9 cellular contexts compared by ENCODE assay signal in genomic region chr22:22576244-22576988, GRCh38. TPM values are rescaled to one million over a fixed set of nuclear protein-coding genes. Genes with fewer than 3 reads are reported as not detected.
DNase-seq lines count a peak whose midpoint lies in the region; ATAC-seq and TF ChIP-seq lines count a peak whose summit lies in the region.
"Had no signal": no experiment of that assay in that cellular context is flagged by ENCODE, and none has a peak within 500 bp of the region (broad histone marks: within the 10 kb centered on the region; RNA-seq: fewer than 3 reads in every experiment).

No MANE protein-coding gene starts in this region.

- H2AFZ ChIP-seq in parathyroid adenoma: no peak overlapping the region

- no peaks in the 10 kb centered on the region for H3K36me3 Mint-ChIP-seq in activated CD4-positive, alpha-beta memory T cell treated with anti-CD3 and anti-CD28 coated beads for 36 hours
- H3K36me3 Mint-ChIP-seq: activated naive CD4-positive, alpha-beta T cell treated with anti-CD3 and anti-CD28 coated beads, Interleukin-2, amount 50 U/mL, for 24 hours had no signal

- no peaks in the 10 kb centered on the region for H3K4me1 Mint-ChIP-seq in activated CD4-positive, alpha-beta memory T cell treated with anti-CD3 and anti-CD28 coated beads for 36 hours (ENCODE audit: low read depth)
- H3K4me1 Mint-ChIP-seq: activated naive CD4-positive, alpha-beta T cell treated with anti-CD3 and anti-CD28 coated beads, Interleukin-2, amount 50 U/mL, for 24 hours had no signal

- no peaks in the 10 kb centered on the region for H3K4me1 ChIP-seq in parathyroid adenoma

- CTCF ChIA-PET in activated CD4-positive, alpha-beta memory T cell treated with anti-CD3 and anti-CD28 coated beads for 36 hours (lab: Charles Lee): interaction anchor here (0.9 to 6.4 kb wide), 7 partner anchors 9 to 308 kb away, joined by 3 to 74 read pairs (median 3); partner anchors contain the start of gene PRAME

- H3K27me3 Mint-ChIP-seq in activated CD4-positive, alpha-beta memory T cell treated with anti-CD3 and anti-CD28 coated beads for 36 hours: peaks cover 1% of the 10 kb centered on the region

- ATAC-seq in GM21390 (IDR thresholded peaks at IDR 0.05; ENCODE audit: unreplicated experiment): no peak

- H3K36me3 ChIP-seq in parathyroid adenoma (ENCODE audit: control insufficient read depth, insufficient read depth, low read length): no peaks in the 10 kb centered on the region

- H3K9me3 Mint-ChIP-seq in activated CD4-positive, alpha-beta memory T cell treated with anti-CD3 and anti-CD28 coated beads for 36 hours: no peaks in the 10 kb centered on the region
- H3K9me3 Mint-ChIP-seq: activated naive CD4-positive, alpha-beta T cell treated with anti-CD3 and anti-CD28 coated beads, Interleukin-2, amount 50 U/mL, for 24 hours had no signal

- H3K9me3 ChIP-seq in parathyroid adenoma (ENCODE audit: control insufficient read depth, low read length): no peaks in the 10 kb centered on the region

- peak; percentile 10 to 25 for DNase-seq in activated CD4-positive, alpha-beta T cell treated with anti-CD3 and anti-CD28 coated beads for 24 hours (ENCODE audit: low read depth in 2 of 2)
- no peak for DNase-seq in activated CD4-positive, alpha-beta T cell treated with anti-CD3 and anti-CD28 coated beads for 1 hour
- DNase-seq in NCI-H146 (lab: John Stamatoyannopoulos, UW) (peak; percentile 46), fibroblast of mammary gland (ENCODE audit: low read depth) (peak; percentile 44)
- peak; percentile 44 for DNase-seq in activated CD4-positive, alpha-beta memory T cell treated with anti-CD3 and anti-CD28 coated beads for 36 hours
- DNase-seq in NK-92 treated with Interleukin-12 subunit alpha and Interleukin-12 subunit beta, amount 100 ng/mL, for 24 hours (lab: John Stamatoyannopoulos, UW): no peak

- no peaks in the 10 kb centered on the region for H3K27me3 ChIP-seq in parathyroid adenoma (ENCODE audit: control insufficient read depth, insufficient read depth, low read length)

- H3K9ac ChIP-seq in parathyroid adenoma: no peak overlapping the region

- no peak overlapping the region for H3K27ac Mint-ChIP-seq in activated CD4-positive, alpha-beta memory T cell treated with anti-CD3 and anti-CD28 coated beads for 36 hours
- H3K27ac Mint-ChIP-seq: activated naive CD4-positive, alpha-beta T cell treated with anti-CD3 and anti-CD28 coated beads, Interleukin-2, amount 50 U/mL, for 24 hours had no signal

- peak; percentile 85 for TF ChIP-seq CTCF in fibroblast of mammary gland (conservative IDR thresholded peaks at IDR 0.05; ENCODE audit: control insufficient read depth, insufficient read depth, low read depth, low read length)
- peak; percentile 48 for TF ChIP-seq CTCF in parathyroid adenoma (IDR thresholded peaks at IDR 0.05)

- no peak overlapping the region for H3K4me3 Mint-ChIP-seq in activated CD4-positive, alpha-beta memory T cell treated with anti-CD3 and anti-CD28 coated beads for 36 hours
- H3K4me3 Mint-ChIP-seq: activated naive CD4-positive, alpha-beta T cell treated with anti-CD3 and anti-CD28 coated beads, Interleukin-2, amount 50 U/mL, for 24 hours had no signal

- intact Hi-C loops in activated CD4-positive, alpha-beta memory T cell treated with anti-CD3 and anti-CD28 coated beads for 36 hours (cut with micrococcal nuclease): no loop called here

- POLR2A ChIA-PET in activated CD4-positive, alpha-beta memory T cell treated with anti-CD3 and anti-CD28 coated beads for 36 hours (lab: Charles Lee): no interaction called here

- no peak overlapping the region for H3K27ac ChIP-seq in parathyroid adenoma

- no peak overlapping the region for H3K4me2 ChIP-seq in parathyroid adenoma (ENCODE audit: low read length)

- no peaks in the 10 kb centered on the region for H3K79me2 ChIP-seq in parathyroid adenoma

- H3K4me3 ChIP-seq in fibroblast of mammary gland (ENCODE audit: control insufficient read depth, low read depth, low read length) (no peak overlapping the region), parathyroid adenoma (ENCODE audit: low read depth, low read length) (no peak overlapping the region)

RNA-seq across cellular contexts. Expression of gene PRAME, which starts 17.4 kb away (rescaled TPM):
- total RNA-seq in activated CD4-positive, alpha-beta memory T cell treated with anti-CD3 and anti-CD28 coated beads for 36 hours: not detected

RNA-seq across cellular contexts. Expression of gene ZNF280A, which starts 56.3 kb away (rescaled TPM):
- total RNA-seq in activated CD4-positive, alpha-beta memory T cell treated with anti-CD3 and anti-CD28 coated beads for 36 hours: not detected

Comparison
In these comparisons a context has a peak if more than half of its experiments do, and no peak if none do; other contexts are left out.
1. DNase-seq: peak in activated CD4-positive, alpha-beta T cell treated with anti-CD3 and anti-CD28 coated beads for 24 hours (2 of 2), NCI-H146 (single experiment), activated CD4-positive, alpha-beta memory T cell treated with anti-CD3 and anti-CD28 coated beads for 36 hours (single experiment) and fibroblast of mammary gland (single experiment); none in activated CD4-positive, alpha-beta T cell treated with anti-CD3 and anti-CD28 coated beads for 1 hour (single experiment) and NK-92 treated with Interleukin-12 subunit alpha and Interleukin-12 subunit beta, amount 100 ng/mL, for 24 hours (single experiment).